1 cellular context compared by ENCODE assay signal in the genomic region with DNA sequence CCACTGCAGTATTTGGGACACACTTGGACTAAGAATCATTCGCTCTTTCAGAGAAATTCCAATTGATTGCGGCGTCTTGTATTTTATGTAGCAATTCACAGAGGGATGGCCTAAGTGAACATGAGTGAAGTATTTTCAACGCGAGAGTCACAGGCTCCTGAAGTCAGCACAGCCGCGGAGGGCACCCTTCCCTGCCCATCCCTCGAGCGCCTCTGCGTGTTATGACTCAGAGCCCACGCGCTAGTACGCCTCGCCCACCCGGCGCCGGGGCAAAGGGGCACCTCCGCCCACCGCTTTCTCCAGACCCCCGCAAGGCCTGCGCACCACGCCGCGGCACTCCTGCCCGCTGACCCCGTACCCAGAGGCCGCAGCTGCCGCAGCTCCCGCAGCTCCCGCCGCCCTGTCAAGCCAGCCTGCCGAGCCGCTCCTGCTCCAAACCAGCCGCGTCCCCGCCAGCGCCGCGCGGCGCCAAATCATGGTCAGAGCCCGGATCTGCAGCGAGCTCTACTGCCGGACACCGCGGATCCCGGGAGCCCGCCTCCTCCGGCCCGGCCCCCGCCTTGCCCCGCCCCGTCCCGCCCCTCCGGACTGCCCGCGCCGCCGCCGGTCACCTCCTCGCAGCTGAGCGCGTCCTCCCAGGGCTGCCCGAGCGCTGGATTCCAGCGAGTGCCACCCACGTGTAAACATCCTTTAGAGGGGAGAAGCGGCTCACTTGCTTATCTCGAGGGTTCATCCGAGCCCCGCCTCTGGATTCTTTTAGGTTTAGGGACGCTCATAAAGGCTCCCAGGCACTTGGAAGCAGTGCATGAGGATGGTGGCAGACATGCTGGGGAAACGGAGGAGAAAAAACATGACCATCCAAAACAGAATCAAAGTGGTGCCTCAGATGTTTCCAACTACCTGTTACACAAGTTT.
TF ChIP-seq lines count a peak whose summit lies in the region.

A gene with protein sequence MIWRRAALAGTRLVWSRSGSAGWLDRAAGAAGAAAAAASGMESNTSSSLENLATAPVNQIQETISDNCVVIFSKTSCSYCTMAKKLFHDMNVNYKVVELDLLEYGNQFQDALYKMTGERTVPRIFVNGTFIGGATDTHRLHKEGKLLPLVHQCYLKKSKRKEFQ (minus strand): TSS at position 509 of the 915 bp plus-strand sequence. CDS start 32 bp downstream, at position 477.

TF ChIP-seq in HepG2, 621 proteins besides CTCF, POLR2A, EP300 and RAD21 (continued from another document and continues in another):
- TF ChIP-seq, protein P1, sequence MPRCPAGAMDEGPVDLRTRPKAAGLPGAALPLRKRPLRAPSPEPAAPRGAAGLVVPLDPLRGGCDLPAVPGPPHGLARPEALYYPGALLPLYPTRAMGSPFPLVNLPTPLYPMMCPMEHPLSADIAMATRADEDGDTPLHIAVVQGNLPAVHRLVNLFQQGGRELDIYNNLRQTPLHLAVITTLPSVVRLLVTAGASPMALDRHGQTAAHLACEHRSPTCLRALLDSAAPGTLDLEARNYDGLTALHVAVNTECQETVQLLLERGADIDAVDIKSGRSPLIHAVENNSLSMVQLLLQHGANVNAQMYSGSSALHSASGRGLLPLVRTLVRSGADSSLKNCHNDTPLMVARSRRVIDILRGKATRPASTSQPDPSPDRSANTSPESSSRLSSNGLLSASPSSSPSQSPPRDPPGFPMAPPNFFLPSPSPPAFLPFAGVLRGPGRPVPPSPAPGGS (CRISPR knock-in tag; IDR thresholded peaks at IDR 0.05): peak; percentile 62
- TF ChIP-seq, protein P2, sequence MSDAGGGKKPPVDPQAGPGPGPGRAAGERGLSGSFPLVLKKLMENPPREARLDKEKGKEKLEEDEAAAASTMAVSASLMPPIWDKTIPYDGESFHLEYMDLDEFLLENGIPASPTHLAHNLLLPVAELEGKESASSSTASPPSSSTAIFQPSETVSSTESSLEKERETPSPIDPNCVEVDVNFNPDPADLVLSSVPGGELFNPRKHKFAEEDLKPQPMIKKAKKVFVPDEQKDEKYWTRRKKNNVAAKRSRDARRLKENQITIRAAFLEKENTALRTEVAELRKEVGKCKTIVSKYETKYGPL (CRISPR knock-in tag; IDR thresholded peaks at IDR 0.05): no peak
- TF ChIP-seq POLR2G (IDR thresholded peaks at IDR 0.05; ENCODE audit: low read depth, low read length): peak; percentile 82
- no peak for TF ChIP-seq MIER2 (CRISPR knock-in tag; IDR thresholded peaks at IDR 0.05)
- TF ChIP-seq, protein P3, sequence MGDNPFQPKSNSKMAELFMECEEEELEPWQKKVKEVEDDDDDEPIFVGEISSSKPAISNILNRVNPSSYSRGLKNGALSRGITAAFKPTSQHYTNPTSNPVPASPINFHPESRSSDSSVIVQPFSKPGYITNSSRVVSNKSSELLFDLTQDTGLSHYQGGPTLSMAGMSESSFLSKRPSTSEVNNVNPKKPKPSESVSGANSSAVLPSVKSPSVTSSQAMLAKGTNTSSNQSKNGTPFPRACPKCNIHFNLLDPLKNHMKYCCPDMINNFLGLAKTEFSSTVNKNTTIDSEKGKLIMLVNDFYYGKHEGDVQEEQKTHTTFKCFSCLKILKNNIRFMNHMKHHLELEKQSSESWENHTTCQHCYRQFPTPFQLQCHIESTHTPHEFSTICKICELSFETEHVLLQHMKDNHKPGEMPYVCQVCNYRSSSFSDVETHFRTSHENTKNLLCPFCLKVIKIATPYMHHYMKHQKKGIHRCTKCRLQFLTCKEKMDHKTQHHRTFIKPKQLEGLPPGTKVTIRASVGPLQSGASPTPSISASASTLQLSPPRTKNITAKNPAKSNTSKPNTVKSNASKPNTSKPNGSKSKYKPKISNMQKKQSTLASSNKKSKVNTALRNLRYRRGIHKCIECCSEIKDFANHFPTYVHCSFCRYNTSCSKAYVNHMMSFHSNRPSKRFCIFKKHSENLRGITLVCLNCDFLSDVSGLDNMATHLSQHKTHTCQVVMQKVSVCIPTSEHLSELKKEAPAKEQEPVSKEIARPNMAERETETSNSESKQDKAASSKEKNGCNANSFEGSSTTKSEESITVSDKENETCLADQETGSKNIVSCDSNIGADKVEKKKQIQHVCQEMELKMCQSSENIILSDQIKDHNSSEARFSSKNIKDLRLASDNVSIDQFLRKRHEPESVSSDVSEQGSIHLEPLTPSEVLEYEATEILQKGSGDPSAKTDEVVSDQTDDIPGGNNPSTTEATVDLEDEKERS (CRISPR knock-in tag; IDR thresholded peaks at IDR 0.05): no peak
- TF ChIP-seq, protein P4, sequence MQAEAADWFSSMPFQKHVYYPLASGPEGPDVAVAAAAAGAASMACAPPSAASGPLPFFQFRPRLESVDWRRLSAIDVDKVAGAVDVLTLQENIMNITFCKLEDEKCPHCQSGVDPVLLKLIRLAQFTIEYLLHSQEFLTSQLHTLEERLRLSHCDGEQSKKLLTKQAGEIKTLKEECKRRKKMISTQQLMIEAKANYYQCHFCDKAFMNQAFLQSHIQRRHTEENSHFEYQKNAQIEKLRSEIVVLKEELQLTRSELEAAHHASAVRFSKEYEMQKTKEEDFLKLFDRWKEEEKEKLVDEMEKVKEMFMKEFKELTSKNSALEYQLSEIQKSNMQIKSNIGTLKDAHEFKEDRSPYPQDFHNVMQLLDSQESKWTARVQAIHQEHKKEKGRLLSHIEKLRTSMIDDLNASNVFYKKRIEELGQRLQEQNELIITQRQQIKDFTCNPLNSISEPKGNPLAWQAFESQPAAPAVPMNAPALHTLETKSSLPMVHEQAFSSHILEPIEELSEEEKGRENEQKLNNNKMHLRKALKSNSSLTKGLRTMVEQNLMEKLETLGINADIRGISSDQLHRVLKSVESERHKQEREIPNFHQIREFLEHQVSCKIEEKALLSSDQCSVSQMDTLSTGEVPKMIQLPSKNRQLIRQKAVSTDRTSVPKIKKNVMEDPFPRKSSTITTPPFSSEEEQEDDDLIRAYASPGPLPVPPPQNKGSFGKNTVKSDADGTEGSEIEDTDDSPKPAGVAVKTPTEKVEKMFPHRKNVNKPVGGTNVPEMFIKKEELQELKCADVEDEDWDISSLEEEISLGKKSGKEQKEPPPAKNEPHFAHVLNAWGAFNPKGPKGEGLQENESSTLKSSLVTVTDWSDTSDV (CRISPR knock-in tag; IDR thresholded peaks at IDR 0.05): no peak
- TF ChIP-seq GABPA (IDR thresholded peaks at IDR 0.05; ENCODE audit: low read depth, low read length): peak; percentile 15; the same call in 1 of the 2 replicates
- TF ChIP-seq GABPA (CRISPR knock-in tag; IDR thresholded peaks at IDR 0.05; ENCODE audit: low read depth): no peak
- no peak for TF ChIP-seq ZNF207 (IDR thresholded peaks at IDR 0.05; ENCODE audit: borderline replicate concordance)
- peak; percentile 76; the same call in 1 of the 2 replicates for TF ChIP-seq ERF (CRISPR knock-in tag; IDR thresholded peaks at IDR 0.05)
- TF ChIP-seq GTF2F1 (IDR thresholded peaks at IDR 0.05; ENCODE audit: low read length): no peak
- no peak for TF ChIP-seq MBNL3 (CRISPR knock-in tag; conservative IDR thresholded peaks at IDR 0.05)
- no peak for TF ChIP-seq KLF9 (CRISPR knock-in tag; IDR thresholded peaks at IDR 0.05; ENCODE audit: low read depth)
- no peak for TF ChIP-seq EZH2 (conservative IDR thresholded peaks at IDR 0.05; ENCODE audit: low read depth, low read length)
- TF ChIP-seq FOSL2 (CRISPR knock-in tag; IDR thresholded peaks at IDR 0.05): peak; percentile 83
- peak; percentile 59 for TF ChIP-seq STAG1 (CRISPR knock-in tag; IDR thresholded peaks at IDR 0.05)
- TF ChIP-seq ZNF335 (CRISPR knock-in tag; IDR thresholded peaks at IDR 0.05): peak; percentile 99
- no peak for TF ChIP-seq MATR3 (CRISPR knock-in tag; IDR thresholded peaks at IDR 0.05)
- no peak for TF ChIP-seq SETDB1 (CRISPR knock-in tag; IDR thresholded peaks at IDR 0.05; ENCODE audit: borderline replicate concordance)
- TF ChIP-seq ZMYM3 (CRISPR knock-in tag; IDR thresholded peaks at IDR 0.05): no peak
- TF ChIP-seq, protein P5, sequence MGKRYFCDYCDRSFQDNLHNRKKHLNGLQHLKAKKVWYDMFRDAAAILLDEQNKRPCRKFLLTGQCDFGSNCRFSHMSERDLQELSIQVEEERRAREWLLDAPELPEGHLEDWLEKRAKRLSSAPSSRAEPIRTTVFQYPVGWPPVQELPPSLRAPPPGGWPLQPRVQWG (CRISPR knock-in tag; IDR thresholded peaks at IDR 0.05; ENCODE audit: borderline replicate concordance, low read depth): no peak
- TF ChIP-seq YEATS4 (CRISPR knock-in tag; IDR thresholded peaks at IDR 0.05; ENCODE audit: borderline replicate concordance): peak; percentile 74; the same call in 1 of the 2 replicates
- TF ChIP-seq ISL2 (CRISPR knock-in tag; IDR thresholded peaks at IDR 0.05): peak; percentile 12; the same call in 1 of the 2 replicates
- TF ChIP-seq CBX1 (IDR thresholded peaks at IDR 0.05; ENCODE audit: low read depth): no peak
- peak; percentile 84 for TF ChIP-seq SP5 (CRISPR knock-in tag; IDR thresholded peaks at IDR 0.05; ENCODE audit: borderline replicate concordance, low read depth)
- TF ChIP-seq ZNF768 (CRISPR knock-in tag; IDR thresholded peaks at IDR 0.05): peak; percentile 58; the same call in 1 of the 2 replicates
- peak; percentile 63 for TF ChIP-seq THAP11 (CRISPR knock-in tag; IDR thresholded peaks at IDR 0.05)
- TF ChIP-seq, protein P6, sequence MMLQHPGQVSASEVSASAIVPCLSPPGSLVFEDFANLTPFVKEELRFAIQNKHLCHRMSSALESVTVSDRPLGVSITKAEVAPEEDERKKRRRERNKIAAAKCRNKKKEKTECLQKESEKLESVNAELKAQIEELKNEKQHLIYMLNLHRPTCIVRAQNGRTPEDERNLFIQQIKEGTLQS (CRISPR knock-in tag; IDR thresholded peaks at IDR 0.05): no peak; the same call in none of the 2 replicates
- TF ChIP-seq ZNF605 (CRISPR knock-in tag; IDR thresholded peaks at IDR 0.05): no peak
- TF ChIP-seq CHD2 (IDR thresholded peaks at IDR 0.05; ENCODE audit: low read depth, low read length): 0 out of 2 replicates have a peak, but pooled peaks have one; percentile 39
- TF ChIP-seq REL (CRISPR knock-in tag; conservative IDR thresholded peaks at IDR 0.05): no peak; the same call in 1 of the 2 replicates
- TF ChIP-seq, protein P7, sequence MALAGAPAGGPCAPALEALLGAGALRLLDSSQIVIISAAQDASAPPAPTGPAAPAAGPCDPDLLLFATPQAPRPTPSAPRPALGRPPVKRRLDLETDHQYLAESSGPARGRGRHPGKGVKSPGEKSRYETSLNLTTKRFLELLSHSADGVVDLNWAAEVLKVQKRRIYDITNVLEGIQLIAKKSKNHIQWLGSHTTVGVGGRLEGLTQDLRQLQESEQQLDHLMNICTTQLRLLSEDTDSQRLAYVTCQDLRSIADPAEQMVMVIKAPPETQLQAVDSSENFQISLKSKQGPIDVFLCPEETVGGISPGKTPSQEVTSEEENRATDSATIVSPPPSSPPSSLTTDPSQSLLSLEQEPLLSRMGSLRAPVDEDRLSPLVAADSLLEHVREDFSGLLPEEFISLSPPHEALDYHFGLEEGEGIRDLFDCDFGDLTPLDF (CRISPR knock-in tag; IDR thresholded peaks at IDR 0.05): no peak
- TF ChIP-seq SNAPC2 (CRISPR knock-in tag; IDR thresholded peaks at IDR 0.05): no peak
- no peak for TF ChIP-seq NR3C1 (CRISPR knock-in tag; IDR thresholded peaks at IDR 0.05)
- TF ChIP-seq JUN (CRISPR knock-in tag; IDR thresholded peaks at IDR 0.05): no peak
- TF ChIP-seq, protein P8, sequence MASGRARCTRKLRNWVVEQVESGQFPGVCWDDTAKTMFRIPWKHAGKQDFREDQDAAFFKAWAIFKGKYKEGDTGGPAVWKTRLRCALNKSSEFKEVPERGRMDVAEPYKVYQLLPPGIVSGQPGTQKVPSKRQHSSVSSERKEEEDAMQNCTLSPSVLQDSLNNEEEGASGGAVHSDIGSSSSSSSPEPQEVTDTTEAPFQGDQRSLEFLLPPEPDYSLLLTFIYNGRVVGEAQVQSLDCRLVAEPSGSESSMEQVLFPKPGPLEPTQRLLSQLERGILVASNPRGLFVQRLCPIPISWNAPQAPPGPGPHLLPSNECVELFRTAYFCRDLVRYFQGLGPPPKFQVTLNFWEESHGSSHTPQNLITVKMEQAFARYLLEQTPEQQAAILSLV (CRISPR knock-in tag; IDR thresholded peaks at IDR 0.05; ENCODE audit: borderline replicate concordance): peak; percentile 69
- no peak for TF ChIP-seq KAT2B (IDR thresholded peaks at IDR 0.05; ENCODE audit: borderline replicate concordance, low read depth, low read length)
- TF ChIP-seq GATAD1 (CRISPR knock-in tag; IDR thresholded peaks at IDR 0.05): peak; percentile 57; the same call in 1 of the 2 replicates
- TF ChIP-seq, protein P9, sequence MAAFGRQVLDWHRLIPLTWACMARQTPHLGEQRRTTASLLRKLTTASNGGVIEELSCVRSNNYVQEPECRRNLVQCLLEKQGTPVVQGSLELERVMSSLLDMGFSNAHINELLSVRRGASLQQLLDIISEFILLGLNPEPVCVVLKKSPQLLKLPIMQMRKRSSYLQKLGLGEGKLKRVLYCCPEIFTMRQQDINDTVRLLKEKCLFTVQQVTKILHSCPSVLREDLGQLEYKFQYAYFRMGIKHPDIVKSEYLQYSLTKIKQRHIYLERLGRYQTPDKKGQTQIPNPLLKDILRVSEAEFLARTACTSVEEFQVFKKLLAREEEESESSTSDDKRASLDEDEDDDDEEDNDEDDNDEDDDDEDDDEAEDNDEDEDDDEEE (CRISPR knock-in tag; IDR thresholded peaks at IDR 0.05): peak; percentile 72; the same call in 1 of the 2 replicates
- peak; percentile 42; the same call in 1 of the 2 replicates for TF ChIP-seq PHF21A (CRISPR knock-in tag; IDR thresholded peaks at IDR 0.05)
- no peak for TF ChIP-seq ZSCAN22 (CRISPR knock-in tag; IDR thresholded peaks at IDR 0.05)
- TF ChIP-seq ELF1 (CRISPR knock-in tag; IDR thresholded peaks at IDR 0.05): no peak
- TF ChIP-seq, protein P10, sequence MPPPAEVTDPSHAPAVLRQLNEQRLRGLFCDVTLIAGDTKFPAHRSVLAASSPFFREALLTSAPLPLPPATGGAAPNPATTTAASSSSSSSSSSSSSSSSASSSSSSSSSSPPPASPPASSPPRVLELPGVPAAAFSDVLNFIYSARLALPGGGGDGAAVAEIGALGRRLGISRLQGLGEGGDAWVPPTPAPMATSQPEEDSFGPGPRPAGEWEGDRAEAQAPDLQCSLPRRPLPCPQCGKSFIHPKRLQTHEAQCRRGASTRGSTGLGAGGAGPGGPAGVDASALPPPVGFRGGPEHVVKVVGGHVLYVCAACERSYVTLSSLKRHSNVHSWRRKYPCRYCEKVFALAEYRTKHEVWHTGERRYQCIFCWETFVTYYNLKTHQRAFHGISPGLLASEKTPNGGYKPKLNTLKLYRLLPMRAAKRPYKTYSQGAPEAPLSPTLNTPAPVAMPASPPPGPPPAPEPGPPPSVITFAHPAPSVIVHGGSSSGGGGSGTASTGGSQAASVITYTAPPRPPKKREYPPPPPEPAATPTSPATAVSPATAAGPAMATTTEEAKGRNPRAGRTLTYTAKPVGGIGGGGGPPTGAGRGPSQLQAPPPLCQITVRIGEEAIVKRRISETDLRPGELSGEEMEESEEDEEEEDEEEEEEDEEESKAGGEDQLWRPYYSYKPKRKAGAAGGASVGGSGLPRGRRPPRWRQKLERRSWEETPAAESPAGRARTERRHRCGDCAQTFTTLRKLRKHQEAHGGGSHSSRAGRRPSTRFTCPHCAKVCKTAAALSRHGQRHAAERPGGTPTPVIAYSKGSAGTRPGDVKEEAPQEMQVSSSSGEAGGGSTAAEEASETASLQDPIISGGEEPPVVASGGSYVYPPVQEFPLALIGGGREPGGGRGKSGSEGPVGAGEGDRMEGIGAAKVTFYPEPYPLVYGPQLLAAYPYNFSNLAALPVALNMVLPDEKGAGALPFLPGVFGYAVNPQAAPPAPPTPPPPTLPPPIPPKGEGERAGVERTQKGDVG (CRISPR knock-in tag; IDR thresholded peaks at IDR 0.05; ENCODE audit: borderline replicate concordance): no peak
- TF ChIP-seq, protein P11, sequence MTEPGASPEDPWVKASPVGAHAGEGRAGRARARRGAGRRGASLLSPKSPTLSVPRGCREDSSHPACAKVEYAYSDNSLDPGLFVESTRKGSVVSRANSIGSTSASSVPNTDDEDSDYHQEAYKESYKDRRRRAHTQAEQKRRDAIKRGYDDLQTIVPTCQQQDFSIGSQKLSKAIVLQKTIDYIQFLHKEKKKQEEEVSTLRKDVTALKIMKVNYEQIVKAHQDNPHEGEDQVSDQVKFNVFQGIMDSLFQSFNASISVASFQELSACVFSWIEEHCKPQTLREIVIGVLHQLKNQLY (CRISPR knock-in tag; IDR thresholded peaks at IDR 0.05): no peak
- TF ChIP-seq ZNF670 (CRISPR knock-in tag; IDR thresholded peaks at IDR 0.05; ENCODE audit: borderline replicate concordance): peak; percentile 24; the same call in 1 of the 2 replicates
